Comparison of ENCODE assay signal across 8 cellular contexts in the genomic region with DNA sequence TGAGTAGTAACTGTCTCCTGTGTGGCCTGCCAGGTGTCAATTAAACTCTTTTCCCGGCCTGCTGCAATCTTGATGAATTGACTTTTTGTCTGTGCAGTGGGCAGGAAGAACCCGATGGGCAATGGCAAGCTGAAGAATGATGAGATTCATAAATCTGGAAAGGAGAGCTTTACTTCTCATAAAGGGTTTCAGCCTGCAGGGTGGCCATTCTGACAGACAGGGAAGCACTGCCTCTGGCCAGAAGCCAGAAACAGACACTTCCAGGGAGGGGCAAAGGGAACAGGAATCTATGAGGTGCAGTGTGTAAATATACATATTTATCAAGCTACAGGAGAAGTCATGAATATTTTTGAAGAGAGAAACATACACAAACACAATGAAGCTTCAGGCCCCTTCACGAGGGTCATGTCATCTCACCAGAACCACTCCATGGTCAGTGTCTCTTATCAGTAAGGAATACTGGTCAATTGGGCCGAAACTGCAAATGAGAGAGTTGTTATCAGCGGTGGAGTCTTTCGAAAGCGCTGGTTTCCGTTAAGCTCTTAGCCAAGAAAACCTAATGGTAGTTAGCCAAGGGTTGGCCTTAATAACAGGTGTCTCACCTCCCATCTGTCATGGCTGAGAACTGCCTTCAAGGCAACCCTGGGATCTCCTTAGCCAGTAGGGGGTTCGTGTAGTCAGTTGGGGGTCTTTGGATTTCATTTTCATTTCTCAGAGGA. TPM values are rescaled to one million over a fixed set of nuclear protein-coding genes. Genes with fewer than 3 reads are reported as not detected.
DNase-seq lines count a peak whose midpoint lies in the region; ATAC-seq and TF ChIP-seq lines count a peak whose summit lies in the region.

No MANE protein-coding gene starts in this region.

- H3K4me3 ChIP-seq in RWPE2 (ENCODE audit: severe bottlenecking), result no peak overlapping the region

- H3K27me3 ChIP-seq in RWPE2 (ENCODE audit: insufficient read depth, poor library complexity, severe bottlenecking), result no peaks in the 10 kb centered on the region

- in situ Hi-C loops in GM13977 (cut with MboI; ENCODE audit: low pct_unique_long_range_greater_than_20kb, low sequenced_read_pairs, unreplicated experiment), result no loop called here

- H3K27me3 Mint-ChIP-seq in osteocyte (ENCODE audit: unreplicated experiment), result no peaks in the 10 kb centered on the region

- TF ChIP-seq POLR2A in erythroblast (IDR thresholded peaks at IDR 0.05; ENCODE audit: low read length), result no peak

- DNase-seq in GM13977 (ENCODE audit: low spot score) (peak; percentile 39), RWPE2 (ENCODE audit: low spot score) (no peak), erythroblast (lab: John Stamatoyannopoulos, UW) (peak; percentile 50 to 62), osteocyte (ENCODE audit: extremely low spot score, unreplicated experiment) (no peak), 8988T (no peak), epidermal melanocyte (ENCODE audit: insufficient read length, low spot score) (no peak), NCI-H748 (lab: John Stamatoyannopoulos, UW; ENCODE audit: unreplicated experiment) (no peak)

- H3K27ac ChIP-seq in RWPE2 (ENCODE audit: poor library complexity, severe bottlenecking), result peak overlapping the region; percentile 87

- H3K9me3 ChIP-seq in RWPE2 (ENCODE audit: severe bottlenecking), result no peaks in the 10 kb centered on the region

- peaks cover 16% of the 10 kb centered on the region for H3K4me1 Mint-ChIP-seq in osteocyte (ENCODE audit: unreplicated experiment)

- peaks cover 8% of the 10 kb centered on the region for H3K36me3 Mint-ChIP-seq in osteocyte (ENCODE audit: unreplicated experiment)

- H3K4me3 Mint-ChIP-seq in osteocyte (ENCODE audit: unreplicated experiment), result peak overlapping the region; percentile 92

- H3K9me3 Mint-ChIP-seq in osteocyte (ENCODE audit: unreplicated experiment), result no peaks in the 10 kb centered on the region

- peaks cover 16% of the 10 kb centered on the region for H3K36me3 ChIP-seq in RWPE2 (ENCODE audit: low read depth)

- H3K4me1 ChIP-seq in RWPE2 (ENCODE audit: insufficient read depth, poor library complexity, severe bottlenecking), result peaks cover 11% of the 10 kb centered on the region

- no peak for TF ChIP-seq CTCF in GM13977 (IDR thresholded peaks at IDR 0.05; ENCODE audit: extremely low read depth, insufficient read depth, missing control alignments)
- TF ChIP-seq CTCF in RWPE2 (IDR thresholded peaks at IDR 0.05; ENCODE audit: poor library complexity, severe bottlenecking), result no peak
- no peak for TF ChIP-seq CTCF in osteocyte (IDR thresholded peaks at IDR 0.05)

- no peak for ATAC-seq in RWPE2 (ENCODE audit: low read depth)
- no peak for ATAC-seq in HG03439 (IDR thresholded peaks at IDR 0.05; ENCODE audit: unreplicated experiment)

- peak overlapping the region; percentile 96 for H3K27ac Mint-ChIP-seq in osteocyte (ENCODE audit: unreplicated experiment)

RNA-seq across cellular contexts. Expression of a gene that starts 1.3 kb away (rescaled TPM):
- 65.7 and 72.8 TPM in 2 replicates for total RNA-seq in osteocyte

RNA-seq across cellular contexts. Expression of a gene that starts 6.7 kb away (rescaled TPM):
- 69.8 and 78.7 TPM in 2 replicates for total RNA-seq in osteocyte

RNA-seq across cellular contexts. Expression of a gene that starts 38.8 kb away (rescaled TPM):
- total RNA-seq in osteocyte, result 30.7 and 32.8 TPM in 2 replicates

RNA-seq across cellular contexts. Expression of a gene that starts 39.1 kb away (rescaled TPM):
- 21.9 and 26.5 TPM in 2 replicates for total RNA-seq in osteocyte

Comparison
In these comparisons a context has a peak if more than half of its experiments do, and no peak if none do; other contexts are left out.
1. DNase-seq: peak in GM13977 (single experiment) and erythroblast (2 of 2); none in RWPE2 (single experiment), osteocyte (single experiment), 8988T (single experiment), epidermal melanocyte (single experiment) and NCI-H748 (single experiment).